Comparison of ENCODE assay signal across 13 cellular contexts in genomic region chr3:99562138-99562537, GRCh38.
DNase-seq lines count a peak whose midpoint lies in the region; TF ChIP-seq lines count a peak whose summit lies in the region.
"Had no signal": no experiment of that assay in that cellular context is flagged by ENCODE, and none has a peak within 500 bp of the region (broad histone marks: within the 10 kb centered on the region; RNA-seq: fewer than 3 reads in every experiment).

No MANE protein-coding gene starts in this region.

- no peak for TF ChIP-seq CTCF in astrocyte of the spinal cord (IDR thresholded peaks at IDR 0.05; ENCODE audit: low read depth, low read length)

- in situ Hi-C loops in astrocyte of the spinal cord (cut with HindIII; ENCODE audit: low sequenced_read_pairs) = no loop called here

- no peak overlapping the region for H3K4me3 ChIP-seq in astrocyte of the spinal cord (ENCODE audit: low read depth, low read length)

- DNase-seq in AG08395 (ENCODE audit: low spot score) = peak; percentile 49
- peak; percentile 15 for DNase-seq in HT1080 (ENCODE audit: low read depth)
- peak; percentile 57 for DNase-seq in astrocyte of the spinal cord (ENCODE audit: low read depth, low spot score)
- peak; percentile 63 for DNase-seq in islet precursor cell
- no peak for DNase-seq in UCSD-AML1 (lab: John Stamatoyannopoulos, UW; ENCODE audit: unreplicated experiment)
- DNase-seq in ureter (ENCODE audit: low spot score) = no peak
- DNase-seq in amygdala (lab: John Stamatoyannopoulos, UW) = no peak
- no peak for DNase-seq in NCI-H187 treated with DMSO at 0.1 percent for 48 hours (lab: John Stamatoyannopoulos, UW)
- DNase-seq: activated CD8-positive, alpha-beta memory T cell treated with anti-CD3 and anti-CD28 coated beads for 24 hours; activated naive CD4-positive, alpha-beta T cell treated with anti-CD3 and anti-CD28 coated beads, Interleukin-2, amount 50 U/mL, for 16 hours; effector CD8-positive, alpha-beta T cell; stimulated activated naive CD4-positive, alpha-beta T cell; T-helper 1 cell had no signal

Comparison
In these comparisons a context has a peak if more than half of its experiments do, and no peak if none do; other contexts are left out.
1. DNase-seq: peak in AG08395 (single experiment), HT1080 (single experiment), astrocyte of the spinal cord (single experiment) and islet precursor cell (single experiment); none in UCSD-AML1 (single experiment), ureter (single experiment), amygdala (0 of 56) and NCI-H187 treated with DMSO at 0.1 percent for 48 hours (single experiment).